1 cellular context compared by ENCODE assay signal in genomic region chr12:93451423-93452158, GRCh38.
TF ChIP-seq lines count a peak whose summit lies in the region.

No MANE protein-coding gene starts in this region.

TF ChIP-seq in HepG2, 621 proteins besides CTCF, POLR2A, EP300 and RAD21 (continued from another document):
- TF ChIP-seq PAXIP1 (CRISPR knock-in tag; conservative IDR thresholded peaks at IDR 0.05): peak; percentile 89
- TF ChIP-seq SOX5 (CRISPR knock-in tag; IDR thresholded peaks at IDR 0.05; ENCODE audit: borderline replicate concordance): peak; percentile 55; the same call in 1 of the 2 replicates
- TF ChIP-seq ZNF691 (CRISPR knock-in tag; IDR thresholded peaks at IDR 0.05; ENCODE audit: borderline replicate concordance, low read depth): no peak
- peak; percentile 47; the same call in 1 of the 2 replicates for TF ChIP-seq ZNF121 (CRISPR knock-in tag; IDR thresholded peaks at IDR 0.05)
- TF ChIP-seq NONO (IDR thresholded peaks at IDR 0.05): no peak
- 0 out of 2 replicates have a peak, but pooled peaks have one; percentile 25 for TF ChIP-seq NONO (CRISPR knock-in tag; conservative IDR thresholded peaks at IDR 0.05)
- TF ChIP-seq ZNF7 (CRISPR knock-in tag; IDR thresholded peaks at IDR 0.05): peak; percentile 66; the same call in 1 of the 2 replicates
- TF ChIP-seq HMGXB4 (CRISPR knock-in tag; IDR thresholded peaks at IDR 0.05; ENCODE audit: borderline replicate concordance in 1 of 2, low read depth in 1 of 2): 0 out of 4 replicates have a peak, but pooled peaks of 1 of the 2 experiments have one; percentile 31
- peak; percentile 63 for TF ChIP-seq SAP130 (CRISPR knock-in tag; IDR thresholded peaks at IDR 0.05; ENCODE audit: low read depth)
- 0 out of 2 replicates have a peak, but pooled peaks have one; percentile 51 for TF ChIP-seq SMYD3 (CRISPR knock-in tag; IDR thresholded peaks at IDR 0.05)
- TF ChIP-seq HNF4A (CRISPR knock-in tag; IDR thresholded peaks at IDR 0.05): peak; percentile 49; the same call in 1 of the 2 replicates
- peak; percentile 92 for TF ChIP-seq ELF3 (CRISPR knock-in tag; IDR thresholded peaks at IDR 0.05)
- no peak for TF ChIP-seq CAMTA2 (CRISPR knock-in tag; IDR thresholded peaks at IDR 0.05; ENCODE audit: borderline replicate concordance)
- no peak for TF ChIP-seq GABPA (IDR thresholded peaks at IDR 0.05; ENCODE audit: low read depth, low read length)
- peak; percentile 47 for TF ChIP-seq GABPA (CRISPR knock-in tag; IDR thresholded peaks at IDR 0.05; ENCODE audit: low read depth)
- 0 out of 2 replicates have a peak, but pooled peaks have one; percentile 25 for TF ChIP-seq POLR2AphosphoS5 (IDR thresholded peaks at IDR 0.05; ENCODE audit: low read depth, low read length)
- TF ChIP-seq ARID5B (CRISPR knock-in tag; IDR thresholded peaks at IDR 0.05): peak; percentile 79
- TF ChIP-seq MED1 (CRISPR knock-in tag; IDR thresholded peaks at IDR 0.05): peak; percentile 96
- no peak for TF ChIP-seq DR1 (CRISPR knock-in tag; IDR thresholded peaks at IDR 0.05)
- TF ChIP-seq SIX1 (CRISPR knock-in tag; IDR thresholded peaks at IDR 0.05; ENCODE audit: borderline replicate concordance): peak; percentile 39; the same call in 1 of the 2 replicates
- TF ChIP-seq TFDP2 (CRISPR knock-in tag; IDR thresholded peaks at IDR 0.05): peak; percentile 32; the same call in 1 of the 2 replicates
- TF ChIP-seq HDAC2 (CRISPR knock-in tag; IDR thresholded peaks at IDR 0.05): peak; percentile 68
- TF ChIP-seq ZBTB20 (CRISPR knock-in tag; IDR thresholded peaks at IDR 0.05; ENCODE audit: borderline replicate concordance, low read depth): peak; percentile 40; the same call in 1 of the 2 replicates
- TF ChIP-seq SNAPC5 (CRISPR knock-in tag; IDR thresholded peaks at IDR 0.05; ENCODE audit: borderline replicate concordance): 0 out of 2 replicates have a peak, but pooled peaks have one; percentile 24
- TF ChIP-seq ZNF704 (CRISPR knock-in tag; IDR thresholded peaks at IDR 0.05; ENCODE audit: borderline replicate concordance): no peak
- TF ChIP-seq KDM1A (CRISPR knock-in tag; IDR thresholded peaks at IDR 0.05): no peak
- TF ChIP-seq AHDC1 (CRISPR knock-in tag; IDR thresholded peaks at IDR 0.05; ENCODE audit: borderline replicate concordance): peak; percentile 56; the same call in 1 of the 2 replicates
- TF ChIP-seq HOXA7 (CRISPR knock-in tag; IDR thresholded peaks at IDR 0.05): no peak
- TF ChIP-seq PITX1 (CRISPR knock-in tag; IDR thresholded peaks at IDR 0.05): peak; percentile 62
- TF ChIP-seq PBX3 (CRISPR knock-in tag; IDR thresholded peaks at IDR 0.05; ENCODE audit: borderline replicate concordance): no peak
- no peak for TF ChIP-seq NFE2L1 (CRISPR knock-in tag; IDR thresholded peaks at IDR 0.05; ENCODE audit: borderline replicate concordance)
- TF ChIP-seq DRAP1 (CRISPR knock-in tag; IDR thresholded peaks at IDR 0.05): peak; percentile 69; the same call in 1 of the 2 replicates
- TF ChIP-seq GLMP (CRISPR knock-in tag; IDR thresholded peaks at IDR 0.05; ENCODE audit: borderline replicate concordance): no peak
- TF ChIP-seq RXRB (CRISPR knock-in tag; IDR thresholded peaks at IDR 0.05; ENCODE audit: borderline replicate concordance): peak; percentile 61; the same call in 1 of the 2 replicates
TF ChIP-seq in HepG2: peak in this region for 46.
